ENCODE assay signal across 9 cellular contexts in the genomic region with DNA sequence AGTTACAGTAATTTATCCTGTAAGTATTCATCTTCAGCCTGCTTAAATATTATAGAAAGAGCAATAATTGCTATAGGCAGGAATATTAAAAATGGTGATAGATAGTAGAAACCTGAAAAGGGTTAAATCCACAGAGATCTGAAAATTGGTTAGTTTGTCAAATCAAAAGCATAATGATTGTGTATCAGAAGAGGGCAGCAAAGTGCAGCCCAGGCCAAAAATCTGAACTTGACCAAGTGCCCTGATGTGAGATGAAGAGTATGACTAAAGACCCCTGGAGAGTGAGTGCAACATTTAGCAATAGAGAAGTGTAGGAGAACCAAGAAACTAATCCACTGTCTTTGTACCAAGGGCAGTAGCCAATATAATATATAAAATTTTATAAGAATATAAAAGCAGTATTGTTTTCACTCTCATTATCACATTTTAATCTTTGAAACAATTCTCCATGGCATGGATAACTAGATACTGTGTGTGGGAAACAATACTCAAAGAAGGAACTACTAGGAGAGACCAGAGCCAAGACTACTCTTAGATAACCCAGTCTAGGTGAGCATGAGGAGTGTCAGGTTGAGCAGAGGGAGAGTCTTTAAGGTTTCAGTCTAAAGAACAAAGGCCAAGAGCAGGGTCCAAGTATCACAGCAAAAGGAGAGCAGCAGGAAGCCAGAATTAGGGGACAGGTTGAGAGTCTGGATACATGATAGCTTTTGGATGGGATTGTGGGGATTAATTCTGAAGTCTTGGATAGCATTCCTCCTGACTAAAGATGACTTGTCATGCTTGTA.
DNase-seq lines count a peak whose midpoint lies in the region; ATAC-seq and TF ChIP-seq lines count a peak whose summit lies in the region.
"Had no signal": no experiment of that assay in that cellular context is flagged by ENCODE, and none has a peak within 500 bp of the region (broad histone marks: within the 10 kb centered on the region; RNA-seq: fewer than 3 reads in every experiment).

No MANE protein-coding gene starts in this region.

- no peaks in the 10 kb centered on the region for H4K20me1 ChIP-seq in mammary epithelial cell (ENCODE audit: insufficient read depth, low read length)

- dilution Hi-C loops in mammary epithelial cell (cut with HindIII; ENCODE audit: low sequenced_read_pairs), result no loop called here

- CTCF ChIA-PET in HEK293T (lab: Yijun Ruan, JAX) (no interaction called here), mammary epithelial cell (lab: Charles Lee; ENCODE audit: low non-redundant PET) (no interaction called here)

- peak; percentile 25 for DNase-seq in CD1c-positive myeloid dendritic cell (ENCODE audit: extremely low spot score)
- peak; percentile 15 for DNase-seq in HEK293T (ENCODE audit: extremely low spot score)
- no peak for DNase-seq in mammary epithelial cell
- DNase-seq in lung microvascular endothelial cell (ENCODE audit: low read depth in 2 of 2), result peak; percentile 68
- DNase-seq in NCI-H1694 treated with DMSO at 0.1 percent for 48 hours (lab: John Stamatoyannopoulos, UW), result no peak
- DNase-seq in esophagus squamous epithelium (lab: John Stamatoyannopoulos, UW), result no peak
- DNase-seq in NCI-H128 (lab: John Stamatoyannopoulos, UW; ENCODE audit: unreplicated experiment), result no peak
- DNase-seq: central memory CD4-positive, alpha-beta T cell had no signal

- H3K27ac ChIP-seq in mammary epithelial cell (ENCODE audit: insufficient read depth, low read depth, low read length) (no peak overlapping the region), esophagus squamous epithelium (no peak overlapping the region)

- H3K9me3 ChIP-seq in mammary epithelial cell (replicated peaks; ENCODE audit: insufficient read depth, low read length) (no peaks in the 10 kb centered on the region), esophagus squamous epithelium (no peaks in the 10 kb centered on the region)

- ATAC-seq in GM18907 (IDR thresholded peaks at IDR 0.05; ENCODE audit: unreplicated experiment), result no peak

- peak; percentile 20 to 59 for TF ChIP-seq CTCF in mammary epithelial cell (conservative IDR thresholded peaks at IDR 0.05 in 1 of 2, IDR thresholded peaks at IDR 0.05 in 1 of 2; ENCODE audit: extremely low read depth in 1 of 2, insufficient read depth in 1 of 2, low read depth in 1 of 2, low read length in 2 of 2)
- peak in 3 of 6 experiments; percentile 20 to 50 (median 26) for TF ChIP-seq CTCF in esophagus squamous epithelium (IDR thresholded peaks at IDR 0.05)

- no peak overlapping the region for H3K9ac ChIP-seq in mammary epithelial cell (ENCODE audit: insufficient read depth, low read length)

- no peak overlapping the region for H2AFZ ChIP-seq in mammary epithelial cell (ENCODE audit: low read depth, low read length)

- no peak overlapping the region for H3K4me2 ChIP-seq in mammary epithelial cell (ENCODE audit: insufficient read depth, low read depth, low read length)

- in situ Hi-C loops in mammary epithelial cell (cut with MboI; ENCODE audit: low sequenced_read_pairs in 2 of 2), result no loop called here

- intact Hi-C loops in mammary epithelial cell (cut with micrococcal nuclease) (loop anchor here (1.0 to 10.0 kb wide), 3 partner anchors 154 to 436 kb away; no protein-coding TSS in a partner anchor), esophagus squamous epithelium (cut with DNase I) (loop anchor here (10.0 kb wide), 1 partner anchor 155 kb away; no protein-coding TSS in a partner anchor)

- H3K36me3 ChIP-seq in mammary epithelial cell (ENCODE audit: insufficient read depth, low read length) (no peaks in the 10 kb centered on the region), esophagus squamous epithelium (no peaks in the 10 kb centered on the region)

- no peaks in the 10 kb centered on the region for H3K79me2 ChIP-seq in mammary epithelial cell (ENCODE audit: insufficient read depth, low read length)

- H3K4me1 ChIP-seq in mammary epithelial cell (ENCODE audit: insufficient read depth, low read length) (no peaks in the 10 kb centered on the region), esophagus squamous epithelium (peaks cover 0 to 4% (median 0%) of the 10 kb centered on the region in 3 donors)

- no peak for TF ChIP-seq POLR2A in esophagus squamous epithelium (IDR thresholded peaks at IDR 0.05)

- BruUV-seq in mammary epithelial cell (replicated peaks; lab: Mats Ljungman, UMichigan), result no TSS peak

- H3K27me3 ChIP-seq in mammary epithelial cell (ENCODE audit: insufficient read depth, low read length) (no peaks in the 10 kb centered on the region), esophagus squamous epithelium (no peaks in the 10 kb centered on the region)

- H3K4me3 ChIP-seq in mammary epithelial cell (replicated peaks in 1 of 3; ENCODE audit: insufficient read depth in 1 of 3, low read depth in 2 of 3, low read length in 3 of 3), result no peak overlapping the region
- no peak overlapping the region for H3K4me3 ChIP-seq in esophagus squamous epithelium

- POLR2A ChIA-PET in HEK293T (lab: Yijun Ruan, JAX), result no interaction called here

TF ChIP-seq in HEK293T, 16 proteins besides CTCF, POLR2A, EP300 and RAD21:
- TF ChIP-seq NFRKB (IDR thresholded peaks at IDR 0.05) (no peak), ZNF384 (IDR thresholded peaks at IDR 0.05) (no peak), HDGF (IDR thresholded peaks at IDR 0.05; ENCODE audit: borderline replicate concordance) (no peak), SUZ12 (IDR thresholded peaks at IDR 0.05) (no peak), ELF4 (IDR thresholded peaks at IDR 0.05) (no peak), FOXK2 (IDR thresholded peaks at IDR 0.05) (no peak), L3MBTL2 (conservative IDR thresholded peaks at IDR 0.05) (no peak), FOXA1 (IDR thresholded peaks at IDR 0.05) (no peak), PKNOX1 (IDR thresholded peaks at IDR 0.05) (no peak), TARDBP (IDR thresholded peaks at IDR 0.05) (no peak), FOXM1 (IDR thresholded peaks at IDR 0.05; ENCODE audit: borderline replicate concordance) (no peak), ARNT (IDR thresholded peaks at IDR 0.05) (no peak)

Comparison
In these comparisons a context has a peak if more than half of its experiments do, and no peak if none do; other contexts are left out.
1. DNase-seq: peak in CD1c-positive myeloid dendritic cell (single experiment), HEK293T (single experiment) and lung microvascular endothelial cell (2 of 2); none in mammary epithelial cell (single experiment), NCI-H1694 treated with DMSO at 0.1 percent for 48 hours (single experiment), esophagus squamous epithelium (single experiment) and NCI-H128 (single experiment).